Comparison of ENCODE assay signal across 8 cellular contexts in the genomic region with DNA sequence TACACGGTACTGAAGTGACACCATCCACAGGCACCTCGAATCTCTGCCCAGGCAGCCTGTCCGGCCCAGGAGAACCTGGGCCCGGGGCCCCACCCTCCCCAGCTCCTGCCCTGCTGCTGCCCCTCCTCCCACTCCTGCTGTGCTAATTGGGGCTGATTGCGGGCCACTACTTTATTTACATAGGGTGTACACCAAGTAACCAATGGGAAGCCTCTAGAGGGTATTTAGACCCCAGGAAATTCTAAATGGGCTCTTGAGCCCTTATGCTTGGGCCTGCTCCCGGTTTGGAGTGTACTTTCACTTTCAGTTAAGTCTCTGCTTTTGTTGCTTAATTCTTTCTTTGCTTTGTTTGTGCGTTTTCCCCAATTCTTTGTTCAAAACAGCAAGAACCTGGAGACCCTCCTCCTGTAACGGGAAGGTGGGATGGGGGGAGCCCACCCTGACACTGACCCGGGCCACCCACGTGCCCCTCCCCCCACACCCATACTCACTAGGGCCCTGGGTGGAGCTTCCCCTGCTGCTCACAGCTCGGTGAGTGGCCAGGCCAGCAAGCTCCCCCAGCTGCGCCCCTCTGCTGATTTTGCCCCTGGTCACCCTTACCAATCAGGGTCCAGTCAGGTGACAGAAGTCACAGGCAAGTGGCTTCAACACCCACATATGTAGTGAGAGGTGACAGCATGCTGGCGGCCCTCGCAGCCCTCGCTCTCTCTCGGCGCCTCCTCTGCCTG. TPM values are rescaled to one million over a fixed set of nuclear protein-coding genes. Genes with fewer than 3 reads are reported as not detected.
DNase-seq lines count a peak whose midpoint lies in the region; ATAC-seq and TF ChIP-seq lines count a peak whose summit lies in the region.

No MANE protein-coding gene starts in this region.

- ATAC-seq in GM23338: peak; percentile 69
- ATAC-seq in HG02884 (IDR thresholded peaks at IDR 0.05; ENCODE audit: unreplicated experiment): no peak
- no peak for ATAC-seq in GM21367 (IDR thresholded peaks at IDR 0.05; ENCODE audit: unreplicated experiment)

- H3F3A ChIP-seq in GM23338 (replicated peaks; ENCODE audit: low read depth): no peaks in the 10 kb centered on the region

- no peak overlapping the region for H3K27ac ChIP-seq in GM23338 (ENCODE audit: low read depth)

- no peaks in the 10 kb centered on the region for H3K36me3 ChIP-seq in GM23338 (ENCODE audit: insufficient read depth)

- peak; percentile 28 for DNase-seq in GM23338 (ENCODE audit: low spot score)
- DNase-seq in NCI-H345 (lab: John Stamatoyannopoulos, UW): peak; percentile 63
- DNase-seq in osteocyte (ENCODE audit: extremely low spot score, unreplicated experiment): no peak
- no peak for DNase-seq in NCI-H2171 treated with DMSO at 0.1 percent for 48 hours (lab: John Stamatoyannopoulos, UW)
- DNase-seq in kidney glomerular epithelial cell (lab: John Stamatoyannopoulos, UW): no peak

- H3K4me1 Mint-ChIP-seq in GM23338: peaks cover 19% of the 10 kb centered on the region
- H3K4me1 Mint-ChIP-seq in dendritic cell treated with granulocyte-macrophage colony-stimulating factor and Interleukin-4, amounts not matched to agents 40 ng/mL and 50 ng/mL, for 4 days (ENCODE audit: low read depth): no peaks in the 10 kb centered on the region
- H3K4me1 Mint-ChIP-seq in osteocyte (ENCODE audit: unreplicated experiment): peaks cover 7% of the 10 kb centered on the region

- peak overlapping the region; percentile 55; the same call in 1 of the 2 replicates for H3K4me2 ChIP-seq in GM23338

- H3K36me3 Mint-ChIP-seq in GM23338 (ENCODE audit: low read depth) (peaks cover 4% of the 10 kb centered on the region; the same call in 1 of the 3 replicates), osteocyte (ENCODE audit: unreplicated experiment) (peaks cover 2% of the 10 kb centered on the region)
- H3K36me3 Mint-ChIP-seq in dendritic cell treated with granulocyte-macrophage colony-stimulating factor and Interleukin-4, amounts not matched to agents 40 ng/mL and 50 ng/mL, for 4 days (ENCODE audit: low read depth): no peaks in the 10 kb centered on the region

- H3K27ac Mint-ChIP-seq in GM23338: peak overlapping the region; percentile 55
- H3K27ac Mint-ChIP-seq in dendritic cell treated with granulocyte-macrophage colony-stimulating factor and Interleukin-4, amounts not matched to agents 40 ng/mL and 50 ng/mL, for 4 days: peak overlapping the region; percentile 64
- H3K27ac Mint-ChIP-seq in osteocyte (ENCODE audit: unreplicated experiment): peak overlapping the region; percentile 68

- H3K27me3 Mint-ChIP-seq in GM23338 (ENCODE audit: insufficient read depth, low read depth, poor library complexity): peaks cover 10% of the 10 kb centered on the region
- peaks cover 3% of the 10 kb centered on the region for H3K27me3 Mint-ChIP-seq in dendritic cell treated with granulocyte-macrophage colony-stimulating factor and Interleukin-4, amounts not matched to agents 40 ng/mL and 50 ng/mL, for 4 days
- no peaks in the 10 kb centered on the region for H3K27me3 Mint-ChIP-seq in osteocyte (ENCODE audit: unreplicated experiment)

- peak overlapping the region; percentile 34; the same call in 2 of the 3 replicates for H3K4me3 Mint-ChIP-seq in GM23338
- H3K4me3 Mint-ChIP-seq in dendritic cell treated with granulocyte-macrophage colony-stimulating factor and Interleukin-4, amounts not matched to agents 40 ng/mL and 50 ng/mL, for 4 days: peak overlapping the region; percentile 60
- peak overlapping the region; percentile 51 for H3K4me3 Mint-ChIP-seq in osteocyte (ENCODE audit: unreplicated experiment)

- H4K20me1 ChIP-seq in GM23338 (replicated peaks; ENCODE audit: insufficient read depth): no peaks in the 10 kb centered on the region

- H2AFZ ChIP-seq in GM23338: no peak overlapping the region

- H3K4me1 ChIP-seq in GM23338 (ENCODE audit: insufficient read depth): peaks cover 3% of the 10 kb centered on the region; the same call in 1 of the 2 replicates

- TF ChIP-seq CTCF in GM23338 (conservative IDR thresholded peaks at IDR 0.05; ENCODE audit: low read depth in 2 of 2) (no peak), osteocyte (IDR thresholded peaks at IDR 0.05) (no peak)

- H3K27me3 ChIP-seq in GM23338 (ENCODE audit: insufficient read depth): no peaks in the 10 kb centered on the region

- intact Hi-C loops in dendritic cell treated with granulocyte-macrophage colony-stimulating factor and Interleukin-4, amounts not matched to agents 40 ng/mL and 50 ng/mL, for 4 days (cut with micrococcal nuclease): no loop called here

- H3K9me3 Mint-ChIP-seq in GM23338 (peaks cover 4% of the 10 kb centered on the region; the same call in 1 of the 3 replicates), osteocyte (ENCODE audit: unreplicated experiment) (no peaks in the 10 kb centered on the region)
- peaks cover 4% of the 10 kb centered on the region for H3K9me3 Mint-ChIP-seq in dendritic cell treated with granulocyte-macrophage colony-stimulating factor and Interleukin-4, amounts not matched to agents 40 ng/mL and 50 ng/mL, for 4 days

- no peak overlapping the region for H3K4me3 ChIP-seq in GM23338

- no peaks in the 10 kb centered on the region for H3K9me2 ChIP-seq in GM23338 (ENCODE audit: insufficient read depth)

- no peaks in the 10 kb centered on the region for H3K79me2 ChIP-seq in GM23338 (replicated peaks; ENCODE audit: insufficient read depth)

TF ChIP-seq in GM23338, 12 proteins besides CTCF, POLR2A, EP300 and RAD21 (continues in another document):
- TF ChIP-seq JUNB (IDR thresholded peaks at IDR 0.05; ENCODE audit: unreplicated experiment) (no peak), STAT1 (IDR thresholded peaks at IDR 0.05; ENCODE audit: unreplicated experiment) (no peak), NANOG (IDR thresholded peaks at IDR 0.05; ENCODE audit: borderline replicate concordance) (no peak), EZH2phosphoT487 (IDR thresholded peaks at IDR 0.05; ENCODE audit: unreplicated experiment) (no peak)
- TF ChIP-seq, protein P1, sequence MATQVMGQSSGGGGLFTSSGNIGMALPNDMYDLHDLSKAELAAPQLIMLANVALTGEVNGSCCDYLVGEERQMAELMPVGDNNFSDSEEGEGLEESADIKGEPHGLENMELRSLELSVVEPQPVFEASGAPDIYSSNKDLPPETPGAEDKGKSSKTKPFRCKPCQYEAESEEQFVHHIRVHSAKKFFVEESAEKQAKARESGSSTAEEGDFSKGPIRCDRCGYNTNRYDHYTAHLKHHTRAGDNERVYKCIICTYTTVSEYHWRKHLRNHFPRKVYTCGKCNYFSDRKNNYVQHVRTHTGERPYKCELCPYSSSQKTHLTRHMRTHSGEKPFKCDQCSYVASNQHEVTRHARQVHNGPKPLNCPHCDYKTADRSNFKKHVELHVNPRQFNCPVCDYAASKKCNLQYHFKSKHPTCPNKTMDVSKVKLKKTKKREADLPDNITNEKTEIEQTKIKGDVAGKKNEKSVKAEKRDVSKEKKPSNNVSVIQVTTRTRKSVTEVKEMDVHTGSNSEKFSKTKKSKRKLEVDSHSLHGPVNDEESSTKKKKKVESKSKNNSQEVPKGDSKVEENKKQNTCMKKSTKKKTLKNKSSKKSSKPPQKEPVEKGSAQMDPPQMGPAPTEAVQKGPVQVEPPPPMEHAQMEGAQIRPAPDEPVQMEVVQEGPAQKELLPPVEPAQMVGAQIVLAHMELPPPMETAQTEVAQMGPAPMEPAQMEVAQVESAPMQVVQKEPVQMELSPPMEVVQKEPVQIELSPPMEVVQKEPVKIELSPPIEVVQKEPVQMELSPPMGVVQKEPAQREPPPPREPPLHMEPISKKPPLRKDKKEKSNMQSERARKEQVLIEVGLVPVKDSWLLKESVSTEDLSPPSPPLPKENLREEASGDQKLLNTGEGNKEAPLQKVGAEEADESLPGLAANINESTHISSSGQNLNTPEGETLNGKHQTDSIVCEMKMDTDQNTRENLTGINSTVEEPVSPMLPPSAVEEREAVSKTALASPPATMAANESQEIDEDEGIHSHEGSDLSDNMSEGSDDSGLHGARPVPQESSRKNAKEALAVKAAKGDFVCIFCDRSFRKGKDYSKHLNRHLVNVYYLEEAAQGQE (IDR thresholded peaks at IDR 0.05; ENCODE audit: unreplicated experiment): no peak
- TF ChIP-seq, protein P2, sequence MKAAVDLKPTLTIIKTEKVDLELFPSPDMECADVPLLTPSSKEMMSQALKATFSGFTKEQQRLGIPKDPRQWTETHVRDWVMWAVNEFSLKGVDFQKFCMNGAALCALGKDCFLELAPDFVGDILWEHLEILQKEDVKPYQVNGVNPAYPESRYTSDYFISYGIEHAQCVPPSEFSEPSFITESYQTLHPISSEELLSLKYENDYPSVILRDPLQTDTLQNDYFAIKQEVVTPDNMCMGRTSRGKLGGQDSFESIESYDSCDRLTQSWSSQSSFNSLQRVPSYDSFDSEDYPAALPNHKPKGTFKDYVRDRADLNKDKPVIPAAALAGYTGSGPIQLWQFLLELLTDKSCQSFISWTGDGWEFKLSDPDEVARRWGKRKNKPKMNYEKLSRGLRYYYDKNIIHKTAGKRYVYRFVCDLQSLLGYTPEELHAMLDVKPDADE (IDR thresholded peaks at IDR 0.05): no peak

RNA-seq across cellular contexts. Expression of a gene that starts 9.4 kb away (rescaled TPM):
- total RNA-seq in GM23338 (2014; rRNA removed; shearing (Covaris generic)): 0.28 TPM in 1 of 2 replicates, not detected in the other
- polyA plus RNA-seq in GM23338 (2016; fragmentation: Nextera tagmentation; extraction: Ambion mirVana): not detected in 2 replicates
- total RNA-seq in osteocyte: 0.24 and 0.78 TPM in 2 replicates

RNA-seq across cellular contexts. Expression of a gene that starts 10.0 kb away (rescaled TPM):
- total RNA-seq in GM23338 (2014; rRNA removed; shearing (Covaris generic)): 24.8 and 27.4 TPM in 2 replicates
- polyA plus RNA-seq in GM23338 (2016; fragmentation: Nextera tagmentation; extraction: Ambion mirVana): 13.9 and 16.6 TPM in 2 replicates
- total RNA-seq in osteocyte: 34.7 and 35.0 TPM in 2 replicates

Comparison
In these comparisons a context has a peak if more than half of its experiments do, and no peak if none do; other contexts are left out.
1. DNase-seq: peak in GM23338 (single experiment) and NCI-H345 (single experiment); none in osteocyte (single experiment), NCI-H2171 treated with DMSO at 0.1 percent for 48 hours (single experiment) and kidney glomerular epithelial cell (single experiment).
2. Peak in every context shown above with its lines, with median percentiles within 50 percentile points of each other: H3K27ac Mint-ChIP-seq and H3K4me3 Mint-ChIP-seq.